In the genomic region with DNA sequence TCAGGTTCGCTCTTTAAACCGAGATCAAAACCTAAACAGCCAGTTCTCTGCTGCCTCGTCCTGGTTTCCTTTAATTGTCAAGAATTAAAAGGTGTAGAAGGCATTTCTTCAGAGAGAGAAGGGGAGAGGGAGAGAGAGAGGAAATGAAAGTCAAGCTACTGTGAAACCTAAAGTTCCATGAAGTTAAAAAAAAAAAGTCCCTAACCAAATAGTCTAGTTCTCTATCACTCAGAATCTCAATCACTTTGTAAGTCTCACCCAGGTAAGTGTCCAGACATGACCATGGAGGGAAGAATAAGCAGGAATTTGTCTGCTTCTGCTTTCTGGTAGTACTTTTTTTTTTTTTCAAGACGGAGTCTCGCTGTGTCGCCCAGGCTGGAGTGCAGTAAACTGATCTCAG, we compare ENCODE assay signal across 9 cellular contexts. TPM values are rescaled to one million over a fixed set of nuclear protein-coding genes. Genes with fewer than 3 reads are reported as not detected.
DNase-seq lines count a peak whose midpoint lies in the region; ATAC-seq, FAIRE-seq and TF ChIP-seq lines count a peak whose summit lies in the region.
"Had no signal": no experiment of that assay in that cellular context is flagged by ENCODE, and none has a peak within 500 bp of the region (broad histone marks: within the 10 kb centered on the region; RNA-seq: fewer than 3 reads in every experiment).

No MANE protein-coding gene starts in this region.

- peak; percentile 72 for DNase-seq in GM12865 (ENCODE audit: low read depth)
- peak; percentile 8 for DNase-seq in NOMO-1 treated with dmso at 0.1 percent for 144 hours (lab: John Stamatoyannopoulos, UW; ENCODE audit: unreplicated experiment)
- no peak for DNase-seq in left colon
- DNase-seq in foreskin fibroblast = no peak
- no peak for DNase-seq in esophagus muscularis mucosa (ENCODE audit: extremely low spot score)
- DNase-seq in small intestine = no peak
- DNase-seq: NCI-H2081 treated with DMSO at 0.1 percent for 48 hours had no signal

- H3K36me3 ChIP-seq in esophagus muscularis mucosa (no peaks in the 10 kb centered on the region), small intestine (ENCODE audit: control insufficient read depth in 2 of 2, insufficient read depth in 2 of 2, low read length in 2 of 2) (no peaks in the 10 kb centered on the region)

- H3K4me3 ChIP-seq in GM12865 (ENCODE audit: low read depth, low read length) (no peak overlapping the region), foreskin fibroblast (ENCODE audit: low read depth in 1 of 2, low read length in 2 of 2) (no peak overlapping the region), esophagus muscularis mucosa (no peak overlapping the region), small intestine (ENCODE audit: low read depth in 1 of 2, low read length in 2 of 2) (no peak overlapping the region)

- peaks cover 0 to 19% (median 3%) of the 10 kb centered on the region in 4 donors for H3K4me1 ChIP-seq in esophagus muscularis mucosa
- H3K4me1 ChIP-seq in small intestine (ENCODE audit: control insufficient read depth in 2 of 2, insufficient read depth in 1 of 2, low read depth in 1 of 2, low read length in 1 of 2) = no peaks in the 10 kb centered on the region

- H3K27ac ChIP-seq in esophagus muscularis mucosa (replicated peaks in 1 of 4) (no peak overlapping the region), small intestine (ENCODE audit: low read depth in 1 of 2, low read length in 1 of 2) (no peak overlapping the region)

- H3K27me3 ChIP-seq in esophagus muscularis mucosa (no peaks in the 10 kb centered on the region), small intestine (ENCODE audit: control insufficient read depth in 2 of 2, insufficient read depth in 2 of 2, low read length in 2 of 2) (no peaks in the 10 kb centered on the region)

- no peak for TF ChIP-seq POLR2A in esophagus muscularis mucosa (IDR thresholded peaks at IDR 0.05; ENCODE audit: low read depth)

- no peaks in the 10 kb centered on the region for H3K9me3 ChIP-seq in esophagus muscularis mucosa
- H3K9me3 ChIP-seq in small intestine (ENCODE audit: control insufficient read depth, low read depth) = no peaks in the 10 kb centered on the region

- intact Hi-C loops in left colon (cut with DNase I, micrococcal nuclease) (loop anchor here in 1 of 2 donors (10.0 kb wide), 1 partner anchor 183 kb away; no protein-coding TSS in a partner anchor), esophagus muscularis mucosa (cut with DNase I) (no loop called here)

- no peak for FAIRE-seq in small intestine (lab: Jason Lieb, UNC)

- no peak for TF ChIP-seq EP300 in esophagus muscularis mucosa (IDR thresholded peaks at IDR 0.05)

- WGBS in esophagus muscularis mucosa = 94% methylated on average over 6 of the region's 6 CpGs
- 74 to 87% (median 83%) methylated on average over 6 of the region's 6 CpGs for WGBS in small intestine, 3 donors

- TF ChIP-seq CTCF in GM12865 (IDR thresholded peaks at IDR 0.05; ENCODE audit: insufficient read depth, low read depth, low read length, missing control alignments) (no peak), foreskin fibroblast (IDR thresholded peaks at IDR 0.05; ENCODE audit: low read depth, low read length) (no peak), esophagus muscularis mucosa (IDR thresholded peaks at IDR 0.05) (no peak)

- ATAC-seq in GM19395 (IDR thresholded peaks at IDR 0.05; ENCODE audit: unreplicated experiment) (peak; percentile 74), HG02938 (IDR thresholded peaks at IDR 0.05; ENCODE audit: unreplicated experiment) (peak; percentile 73), left colon (no peak)

RNA-seq across cellular contexts. Expression of gene SMIM14, which starts 18.8 kb away (rescaled TPM):
- total RNA-seq in left colon = 100 to 1,000 TPM; 119 to 146 TPM
- 10 to 100 TPM; 27.3 to 39.0 (median 29.6) TPM for total RNA-seq in esophagus muscularis mucosa
- 10 to 100 TPM; 22.3 to 39.8 (median 31.3) TPM for polyA plus RNA-seq in small intestine

RNA-seq across cellular contexts. Expression of gene UBE2K, which starts 40.5 kb away (rescaled TPM):
- 10 to 100 TPM; 83.5 to 92.1 TPM for total RNA-seq in left colon
- total RNA-seq in esophagus muscularis mucosa = 10 to 100 TPM; 31.7 to 41.5 (median 34.3) TPM
- polyA plus RNA-seq in small intestine = 10 to 100 TPM; 33.5 to 36.0 (median 35.1) TPM

Comparison
In these comparisons a context has a peak if more than half of its experiments do, and no peak if none do; other contexts are left out.
1. DNase-seq: peak in GM12865 (single experiment) and NOMO-1 treated with dmso at 0.1 percent for 144 hours (single experiment); none in left colon (0 of 2), foreskin fibroblast (0 of 2), esophagus muscularis mucosa (single experiment) and small intestine (single experiment).